In the genomic region with DNA sequence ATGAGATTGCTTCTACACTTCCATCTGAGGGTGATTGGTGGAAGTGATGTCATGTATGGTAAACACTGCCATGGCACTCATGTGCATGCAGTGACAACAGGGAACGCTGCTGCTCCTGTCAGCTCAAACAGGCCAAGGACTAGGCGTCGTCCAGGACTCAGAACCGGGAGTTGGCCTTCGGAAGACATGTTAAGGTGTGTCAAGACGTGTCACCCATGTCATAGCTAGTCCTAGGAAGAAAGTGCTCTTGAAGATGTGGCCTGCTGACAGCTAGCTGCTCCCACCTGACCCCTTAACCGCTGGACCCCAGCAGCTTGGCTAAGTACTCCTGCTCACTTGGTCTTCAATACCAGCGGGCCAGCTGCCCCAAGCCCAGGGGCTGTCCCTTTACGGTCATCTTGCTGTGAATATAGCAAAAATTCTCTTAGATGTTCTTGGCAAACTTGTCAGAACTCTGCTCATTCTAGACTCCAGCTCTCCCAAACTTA, we compare ENCODE assay signal across 1 cellular context.
TF ChIP-seq lines count a peak whose summit lies in the region.

No MANE protein-coding gene starts in this region.

TF ChIP-seq in K562, 482 proteins besides CTCF, POLR2A, EP300 and RAD21 (continued from another document and continues in another):
- TF ChIP-seq, protein P1, sequence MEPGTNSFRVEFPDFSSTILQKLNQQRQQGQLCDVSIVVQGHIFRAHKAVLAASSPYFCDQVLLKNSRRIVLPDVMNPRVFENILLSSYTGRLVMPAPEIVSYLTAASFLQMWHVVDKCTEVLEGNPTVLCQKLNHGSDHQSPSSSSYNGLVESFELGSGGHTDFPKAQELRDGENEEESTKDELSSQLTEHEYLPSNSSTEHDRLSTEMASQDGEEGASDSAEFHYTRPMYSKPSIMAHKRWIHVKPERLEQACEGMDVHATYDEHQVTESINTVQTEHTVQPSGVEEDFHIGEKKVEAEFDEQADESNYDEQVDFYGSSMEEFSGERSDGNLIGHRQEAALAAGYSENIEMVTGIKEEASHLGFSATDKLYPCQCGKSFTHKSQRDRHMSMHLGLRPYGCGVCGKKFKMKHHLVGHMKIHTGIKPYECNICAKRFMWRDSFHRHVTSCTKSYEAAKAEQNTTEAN (CRISPR knock-in tag; IDR thresholded peaks at IDR 0.05), result no peak
- no peak for TF ChIP-seq ZNF133 (CRISPR knock-in tag; IDR thresholded peaks at IDR 0.05)
- TF ChIP-seq ZBTB17 (CRISPR knock-in tag; IDR thresholded peaks at IDR 0.05), result no peak
- peak; percentile 54 for TF ChIP-seq L3MBTL2 (IDR thresholded peaks at IDR 0.05)
- 0 out of 4 replicates have a peak, but pooled peaks of 1 of the 2 experiments have one; percentile 22 for TF ChIP-seq FOXK2 (conservative IDR thresholded peaks at IDR 0.05 in 1 of 2, IDR thresholded peaks at IDR 0.05 in 1 of 2; ENCODE audit: low read depth in 2 of 2)
- TF ChIP-seq, protein P2, sequence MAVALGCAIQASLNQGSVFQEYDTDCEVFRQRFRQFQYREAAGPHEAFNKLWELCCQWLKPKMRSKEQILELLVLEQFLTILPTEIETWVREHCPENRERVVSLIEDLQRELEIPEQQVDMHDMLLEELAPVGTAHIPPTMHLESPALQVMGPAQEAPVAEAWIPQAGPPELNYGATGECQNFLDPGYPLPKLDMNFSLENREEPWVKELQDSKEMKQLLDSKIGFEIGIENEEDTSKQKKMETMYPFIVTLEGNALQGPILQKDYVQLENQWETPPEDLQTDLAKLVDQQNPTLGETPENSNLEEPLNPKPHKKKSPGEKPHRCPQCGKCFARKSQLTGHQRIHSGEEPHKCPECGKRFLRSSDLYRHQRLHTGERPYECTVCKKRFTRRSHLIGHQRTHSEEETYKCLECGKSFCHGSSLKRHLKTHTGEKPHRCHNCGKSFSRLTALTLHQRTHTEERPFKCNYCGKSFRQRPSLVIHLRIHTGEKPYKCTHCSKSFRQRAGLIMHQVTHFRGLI (CRISPR knock-in tag; IDR thresholded peaks at IDR 0.05), result no peak
- TF ChIP-seq, protein P3, sequence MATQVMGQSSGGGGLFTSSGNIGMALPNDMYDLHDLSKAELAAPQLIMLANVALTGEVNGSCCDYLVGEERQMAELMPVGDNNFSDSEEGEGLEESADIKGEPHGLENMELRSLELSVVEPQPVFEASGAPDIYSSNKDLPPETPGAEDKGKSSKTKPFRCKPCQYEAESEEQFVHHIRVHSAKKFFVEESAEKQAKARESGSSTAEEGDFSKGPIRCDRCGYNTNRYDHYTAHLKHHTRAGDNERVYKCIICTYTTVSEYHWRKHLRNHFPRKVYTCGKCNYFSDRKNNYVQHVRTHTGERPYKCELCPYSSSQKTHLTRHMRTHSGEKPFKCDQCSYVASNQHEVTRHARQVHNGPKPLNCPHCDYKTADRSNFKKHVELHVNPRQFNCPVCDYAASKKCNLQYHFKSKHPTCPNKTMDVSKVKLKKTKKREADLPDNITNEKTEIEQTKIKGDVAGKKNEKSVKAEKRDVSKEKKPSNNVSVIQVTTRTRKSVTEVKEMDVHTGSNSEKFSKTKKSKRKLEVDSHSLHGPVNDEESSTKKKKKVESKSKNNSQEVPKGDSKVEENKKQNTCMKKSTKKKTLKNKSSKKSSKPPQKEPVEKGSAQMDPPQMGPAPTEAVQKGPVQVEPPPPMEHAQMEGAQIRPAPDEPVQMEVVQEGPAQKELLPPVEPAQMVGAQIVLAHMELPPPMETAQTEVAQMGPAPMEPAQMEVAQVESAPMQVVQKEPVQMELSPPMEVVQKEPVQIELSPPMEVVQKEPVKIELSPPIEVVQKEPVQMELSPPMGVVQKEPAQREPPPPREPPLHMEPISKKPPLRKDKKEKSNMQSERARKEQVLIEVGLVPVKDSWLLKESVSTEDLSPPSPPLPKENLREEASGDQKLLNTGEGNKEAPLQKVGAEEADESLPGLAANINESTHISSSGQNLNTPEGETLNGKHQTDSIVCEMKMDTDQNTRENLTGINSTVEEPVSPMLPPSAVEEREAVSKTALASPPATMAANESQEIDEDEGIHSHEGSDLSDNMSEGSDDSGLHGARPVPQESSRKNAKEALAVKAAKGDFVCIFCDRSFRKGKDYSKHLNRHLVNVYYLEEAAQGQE (CRISPR knock-in tag; IDR thresholded peaks at IDR 0.05; ENCODE audit: low read depth), result no peak
- TF ChIP-seq, protein P4, sequence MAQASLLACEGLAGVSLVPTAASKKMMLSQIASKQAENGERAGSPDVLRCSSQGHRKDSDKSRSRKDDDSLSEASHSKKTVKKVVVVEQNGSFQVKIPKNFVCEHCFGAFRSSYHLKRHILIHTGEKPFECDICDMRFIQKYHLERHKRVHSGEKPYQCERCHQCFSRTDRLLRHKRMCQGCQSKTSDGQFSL (CRISPR knock-in tag; IDR thresholded peaks at IDR 0.05), result no peak
- TF ChIP-seq, protein P4 (tag; IDR thresholded peaks at IDR 0.05), result peak in 1 of 2 experiments; percentile 72; a peak in 1 of 4 replicates
- no peak for TF ChIP-seq FUS (optimal IDR thresholded peaks at IDR 0.05; ENCODE audit: low read depth, low read length)
- peak; percentile 51 for TF ChIP-seq RBFOX2 (IDR thresholded peaks at IDR 0.05; ENCODE audit: low read depth, low read length)
- peak; percentile 54; the same call in 1 of the 2 replicates for TF ChIP-seq CREM (IDR thresholded peaks at IDR 0.05; ENCODE audit: low read depth)
- peak; percentile 75; the same call in 1 of the 2 replicates for TF ChIP-seq ZNF589 (CRISPR knock-in tag; IDR thresholded peaks at IDR 0.05; ENCODE audit: low read depth)
- no peak for TF ChIP-seq ADNP (tag; IDR thresholded peaks at IDR 0.05)
- TF ChIP-seq, protein P5, sequence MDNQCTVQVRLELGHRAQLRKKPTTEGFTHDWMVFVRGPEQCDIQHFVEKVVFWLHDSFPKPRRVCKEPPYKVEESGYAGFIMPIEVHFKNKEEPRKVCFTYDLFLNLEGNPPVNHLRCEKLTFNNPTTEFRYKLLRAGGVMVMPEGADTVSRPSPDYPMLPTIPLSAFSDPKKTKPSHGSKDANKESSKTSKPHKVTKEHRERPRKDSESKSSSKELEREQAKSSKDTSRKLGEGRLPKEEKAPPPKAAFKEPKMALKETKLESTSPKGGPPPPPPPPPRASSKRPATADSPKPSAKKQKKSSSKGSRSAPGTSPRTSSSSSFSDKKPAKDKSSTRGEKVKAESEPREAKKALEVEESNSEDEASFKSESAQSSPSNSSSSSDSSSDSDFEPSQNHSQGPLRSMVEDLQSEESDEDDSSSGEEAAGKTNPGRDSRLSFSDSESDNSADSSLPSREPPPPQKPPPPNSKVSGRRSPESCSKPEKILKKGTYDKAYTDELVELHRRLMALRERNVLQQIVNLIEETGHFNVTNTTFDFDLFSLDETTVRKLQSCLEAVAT (IDR thresholded peaks at IDR 0.05), result no peak
- TF ChIP-seq HMG20A (CRISPR knock-in tag; conservative IDR thresholded peaks at IDR 0.05), result no peak
- peak; percentile 91 for TF ChIP-seq DMBX1 (CRISPR knock-in tag; IDR thresholded peaks at IDR 0.05; ENCODE audit: borderline replicate concordance)
- TF ChIP-seq, protein P6, sequence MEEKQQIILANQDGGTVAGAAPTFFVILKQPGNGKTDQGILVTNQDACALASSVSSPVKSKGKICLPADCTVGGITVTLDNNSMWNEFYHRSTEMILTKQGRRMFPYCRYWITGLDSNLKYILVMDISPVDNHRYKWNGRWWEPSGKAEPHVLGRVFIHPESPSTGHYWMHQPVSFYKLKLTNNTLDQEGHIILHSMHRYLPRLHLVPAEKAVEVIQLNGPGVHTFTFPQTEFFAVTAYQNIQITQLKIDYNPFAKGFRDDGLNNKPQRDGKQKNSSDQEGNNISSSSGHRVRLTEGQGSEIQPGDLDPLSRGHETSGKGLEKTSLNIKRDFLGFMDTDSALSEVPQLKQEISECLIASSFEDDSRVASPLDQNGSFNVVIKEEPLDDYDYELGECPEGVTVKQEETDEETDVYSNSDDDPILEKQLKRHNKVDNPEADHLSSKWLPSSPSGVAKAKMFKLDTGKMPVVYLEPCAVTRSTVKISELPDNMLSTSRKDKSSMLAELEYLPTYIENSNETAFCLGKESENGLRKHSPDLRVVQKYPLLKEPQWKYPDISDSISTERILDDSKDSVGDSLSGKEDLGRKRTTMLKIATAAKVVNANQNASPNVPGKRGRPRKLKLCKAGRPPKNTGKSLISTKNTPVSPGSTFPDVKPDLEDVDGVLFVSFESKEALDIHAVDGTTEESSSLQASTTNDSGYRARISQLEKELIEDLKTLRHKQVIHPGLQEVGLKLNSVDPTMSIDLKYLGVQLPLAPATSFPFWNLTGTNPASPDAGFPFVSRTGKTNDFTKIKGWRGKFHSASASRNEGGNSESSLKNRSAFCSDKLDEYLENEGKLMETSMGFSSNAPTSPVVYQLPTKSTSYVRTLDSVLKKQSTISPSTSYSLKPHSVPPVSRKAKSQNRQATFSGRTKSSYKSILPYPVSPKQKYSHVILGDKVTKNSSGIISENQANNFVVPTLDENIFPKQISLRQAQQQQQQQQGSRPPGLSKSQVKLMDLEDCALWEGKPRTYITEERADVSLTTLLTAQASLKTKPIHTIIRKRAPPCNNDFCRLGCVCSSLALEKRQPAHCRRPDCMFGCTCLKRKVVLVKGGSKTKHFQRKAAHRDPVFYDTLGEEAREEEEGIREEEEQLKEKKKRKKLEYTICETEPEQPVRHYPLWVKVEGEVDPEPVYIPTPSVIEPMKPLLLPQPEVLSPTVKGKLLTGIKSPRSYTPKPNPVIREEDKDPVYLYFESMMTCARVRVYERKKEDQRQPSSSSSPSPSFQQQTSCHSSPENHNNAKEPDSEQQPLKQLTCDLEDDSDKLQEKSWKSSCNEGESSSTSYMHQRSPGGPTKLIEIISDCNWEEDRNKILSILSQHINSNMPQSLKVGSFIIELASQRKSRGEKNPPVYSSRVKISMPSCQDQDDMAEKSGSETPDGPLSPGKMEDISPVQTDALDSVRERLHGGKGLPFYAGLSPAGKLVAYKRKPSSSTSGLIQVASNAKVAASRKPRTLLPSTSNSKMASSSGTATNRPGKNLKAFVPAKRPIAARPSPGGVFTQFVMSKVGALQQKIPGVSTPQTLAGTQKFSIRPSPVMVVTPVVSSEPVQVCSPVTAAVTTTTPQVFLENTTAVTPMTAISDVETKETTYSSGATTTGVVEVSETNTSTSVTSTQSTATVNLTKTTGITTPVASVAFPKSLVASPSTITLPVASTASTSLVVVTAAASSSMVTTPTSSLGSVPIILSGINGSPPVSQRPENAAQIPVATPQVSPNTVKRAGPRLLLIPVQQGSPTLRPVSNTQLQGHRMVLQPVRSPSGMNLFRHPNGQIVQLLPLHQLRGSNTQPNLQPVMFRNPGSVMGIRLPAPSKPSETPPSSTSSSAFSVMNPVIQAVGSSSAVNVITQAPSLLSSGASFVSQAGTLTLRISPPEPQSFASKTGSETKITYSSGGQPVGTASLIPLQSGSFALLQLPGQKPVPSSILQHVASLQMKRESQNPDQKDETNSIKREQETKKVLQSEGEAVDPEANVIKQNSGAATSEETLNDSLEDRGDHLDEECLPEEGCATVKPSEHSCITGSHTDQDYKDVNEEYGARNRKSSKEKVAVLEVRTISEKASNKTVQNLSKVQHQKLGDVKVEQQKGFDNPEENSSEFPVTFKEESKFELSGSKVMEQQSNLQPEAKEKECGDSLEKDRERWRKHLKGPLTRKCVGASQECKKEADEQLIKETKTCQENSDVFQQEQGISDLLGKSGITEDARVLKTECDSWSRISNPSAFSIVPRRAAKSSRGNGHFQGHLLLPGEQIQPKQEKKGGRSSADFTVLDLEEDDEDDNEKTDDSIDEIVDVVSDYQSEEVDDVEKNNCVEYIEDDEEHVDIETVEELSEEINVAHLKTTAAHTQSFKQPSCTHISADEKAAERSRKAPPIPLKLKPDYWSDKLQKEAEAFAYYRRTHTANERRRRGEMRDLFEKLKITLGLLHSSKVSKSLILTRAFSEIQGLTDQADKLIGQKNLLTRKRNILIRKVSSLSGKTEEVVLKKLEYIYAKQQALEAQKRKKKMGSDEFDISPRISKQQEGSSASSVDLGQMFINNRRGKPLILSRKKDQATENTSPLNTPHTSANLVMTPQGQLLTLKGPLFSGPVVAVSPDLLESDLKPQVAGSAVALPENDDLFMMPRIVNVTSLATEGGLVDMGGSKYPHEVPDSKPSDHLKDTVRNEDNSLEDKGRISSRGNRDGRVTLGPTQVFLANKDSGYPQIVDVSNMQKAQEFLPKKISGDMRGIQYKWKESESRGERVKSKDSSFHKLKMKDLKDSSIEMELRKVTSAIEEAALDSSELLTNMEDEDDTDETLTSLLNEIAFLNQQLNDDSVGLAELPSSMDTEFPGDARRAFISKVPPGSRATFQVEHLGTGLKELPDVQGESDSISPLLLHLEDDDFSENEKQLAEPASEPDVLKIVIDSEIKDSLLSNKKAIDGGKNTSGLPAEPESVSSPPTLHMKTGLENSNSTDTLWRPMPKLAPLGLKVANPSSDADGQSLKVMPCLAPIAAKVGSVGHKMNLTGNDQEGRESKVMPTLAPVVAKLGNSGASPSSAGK (IDR thresholded peaks at IDR 0.05), result peak; percentile 53; the same call in 1 of the 2 replicates
- TF ChIP-seq ZNF134 (CRISPR knock-in tag; conservative IDR thresholded peaks at IDR 0.05), result 0 out of 2 replicates have a peak, but pooled peaks have one; percentile 31
- TF ChIP-seq JUND (IDR thresholded peaks at IDR 0.05; ENCODE audit: borderline replicate concordance, low read depth, low read length), result peak; percentile 28; the same call in 1 of the 2 replicates
- TF ChIP-seq JUND (tag; IDR thresholded peaks at IDR 0.05; ENCODE audit: borderline replicate concordance, low read depth, low read length), result peak; percentile 35; the same call in 1 of the 3 replicates
- TF ChIP-seq, protein P7, sequence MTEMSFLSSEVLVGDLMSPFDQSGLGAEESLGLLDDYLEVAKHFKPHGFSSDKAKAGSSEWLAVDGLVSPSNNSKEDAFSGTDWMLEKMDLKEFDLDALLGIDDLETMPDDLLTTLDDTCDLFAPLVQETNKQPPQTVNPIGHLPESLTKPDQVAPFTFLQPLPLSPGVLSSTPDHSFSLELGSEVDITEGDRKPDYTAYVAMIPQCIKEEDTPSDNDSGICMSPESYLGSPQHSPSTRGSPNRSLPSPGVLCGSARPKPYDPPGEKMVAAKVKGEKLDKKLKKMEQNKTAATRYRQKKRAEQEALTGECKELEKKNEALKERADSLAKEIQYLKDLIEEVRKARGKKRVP (CRISPR knock-in tag; IDR thresholded peaks at IDR 0.05), result peak; percentile 40; the same call in 1 of the 2 replicates
- TF ChIP-seq ZNF583 (CRISPR knock-in tag; IDR thresholded peaks at IDR 0.05), result peak; percentile 82
- TF ChIP-seq PYGO2 (tag; IDR thresholded peaks at IDR 0.05), result peak; percentile 58; the same call in 1 of the 2 replicates
- no peak for TF ChIP-seq ZNF3 (CRISPR knock-in tag; IDR thresholded peaks at IDR 0.05)
- no peak for TF ChIP-seq MAFF (IDR thresholded peaks at IDR 0.05; ENCODE audit: low read length)
- peak; percentile 62 for TF ChIP-seq MECOM (CRISPR knock-in tag; IDR thresholded peaks at IDR 0.05)
- TF ChIP-seq ZNF311 (CRISPR knock-in tag; IDR thresholded peaks at IDR 0.05), result peak; percentile 63; the same call in 1 of the 2 replicates
- TF ChIP-seq, protein P8, sequence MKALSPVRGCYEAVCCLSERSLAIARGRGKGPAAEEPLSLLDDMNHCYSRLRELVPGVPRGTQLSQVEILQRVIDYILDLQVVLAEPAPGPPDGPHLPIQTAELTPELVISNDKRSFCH (CRISPR knock-in tag; IDR thresholded peaks at IDR 0.05), result no peak
- TF ChIP-seq, protein P8 (tag; IDR thresholded peaks at IDR 0.05), result peak; percentile 66
- peak; percentile 20 to 37; a peak in 2 of 4 replicates for TF ChIP-seq FOXA3 (CRISPR knock-in tag; conservative IDR thresholded peaks at IDR 0.05 in 1 of 2, IDR thresholded peaks at IDR 0.05 in 1 of 2)
- peak; percentile 11; the same call in 1 of the 2 replicates for TF ChIP-seq CXXC5 (CRISPR knock-in tag; IDR thresholded peaks at IDR 0.05)
